Comparison of ENCODE assay signal across 8 cellular contexts in genomic region chr10:61904711-61905445, GRCh38. TPM values are rescaled to one million over a fixed set of nuclear protein-coding genes. Genes with fewer than 3 reads are reported as not detected.
DNase-seq lines count a peak whose midpoint lies in the region; ATAC-seq and TF ChIP-seq lines count a peak whose summit lies in the region.

No MANE protein-coding gene starts in this region.

- peak; percentile 50 for TF ChIP-seq CTCF in AG09319 (IDR thresholded peaks at IDR 0.05; ENCODE audit: low read depth, low read length)
- peak in 2 of 4 experiments; percentile 19 to 33 for TF ChIP-seq CTCF in gastroesophageal sphincter (IDR thresholded peaks at IDR 0.05)
- peak; percentile 60 for TF ChIP-seq CTCF in retinal pigment epithelial cell (conservative IDR thresholded peaks at IDR 0.05; ENCODE audit: low read depth, low read length)

- H3K36me3 ChIP-seq in gastroesophageal sphincter = no peaks in the 10 kb centered on the region

- TF ChIP-seq EP300 in gastroesophageal sphincter (IDR thresholded peaks at IDR 0.05) = peak; percentile 42

- no peak for TF ChIP-seq POLR2A in gastroesophageal sphincter (IDR thresholded peaks at IDR 0.05)

- 16 to 20% methylated on average over 5 of the region's 5 CpGs for WGBS in gastroesophageal sphincter (ENCODE audit: low coverage in 1 of 2), 2 donors

- DNase-seq in AG09319 (ENCODE audit: extremely low read depth, low read depth) = peak; percentile 56
- peak; percentile 67 for DNase-seq in NCI-H226
- peak; percentile 33 to 59 for DNase-seq in activated T-cell treated with anti-CD3 and anti-CD28 coated beads, Interleukin-2, amount 50 U/mL, for 72 hours
- no peak for DNase-seq in retinal pigment epithelial cell (ENCODE audit: low read depth)
- DNase-seq in mucosa of gallbladder (ENCODE audit: low spot score) = no peak

- H3K9me3 Mint-ChIP-seq in activated T-cell treated with anti-CD3 and anti-CD28 coated beads, Interleukin-2, amount 50 U/mL, for 72 hours = no peaks in the 10 kb centered on the region

- peaks cover 18 to 31% of the 10 kb centered on the region in 2 donors for H3K36me3 Mint-ChIP-seq in activated T-cell treated with anti-CD3 and anti-CD28 coated beads, Interleukin-2, amount 50 U/mL, for 72 hours (ENCODE audit: insufficient read depth in 2 of 2)

- no peaks in the 10 kb centered on the region for H3K27me3 Mint-ChIP-seq in activated T-cell treated with anti-CD3 and anti-CD28 coated beads, Interleukin-2, amount 50 U/mL, for 72 hours (ENCODE audit: low read depth)

- ATAC-seq in GM18502 (IDR thresholded peaks at IDR 0.05; ENCODE audit: poor library complexity, unreplicated experiment) (peak; percentile 40), HG02870 (IDR thresholded peaks at IDR 0.05; ENCODE audit: unreplicated experiment) (peak; percentile 28), gastroesophageal sphincter (no peak)
- peak in 1 of 2 donors; percentile 31 for ATAC-seq in activated T-cell treated with anti-CD3 and anti-CD28 coated beads, Interleukin-2, amount 50 U/mL, for 72 hours (replicated peaks in 1 of 2)

- no peaks in the 10 kb centered on the region for H3K9me3 ChIP-seq in gastroesophageal sphincter

- H3K4me1 ChIP-seq in gastroesophageal sphincter = peaks cover 6 to 44% (median 8%) of the 10 kb centered on the region in 3 donors

- peaks cover 43% of the 10 kb centered on the region for H3K4me1 Mint-ChIP-seq in activated T-cell treated with anti-CD3 and anti-CD28 coated beads, Interleukin-2, amount 50 U/mL, for 72 hours (ENCODE audit: low read depth)

- H3K27ac Mint-ChIP-seq in activated T-cell treated with anti-CD3 and anti-CD28 coated beads, Interleukin-2, amount 50 U/mL, for 72 hours = peak overlapping the region; percentile 96

- peak overlapping the region; percentile 93 to 95 for H3K4me3 Mint-ChIP-seq in activated T-cell treated with anti-CD3 and anti-CD28 coated beads, Interleukin-2, amount 50 U/mL, for 72 hours

- peak overlapping the region; percentile 95 to 99 (median 96) for H3K27ac ChIP-seq in gastroesophageal sphincter

- H3K4me3 ChIP-seq in gastroesophageal sphincter = peak overlapping the region; percentile 72 to 89
- H3K4me3 ChIP-seq in retinal pigment epithelial cell (ENCODE audit: low read length) = peak overlapping the region; percentile 88

- H3K27me3 ChIP-seq in gastroesophageal sphincter = no peaks in the 10 kb centered on the region

RNA-seq across cellular contexts. Expression of gene ARID5B, which starts 3.4 kb away (rescaled TPM):
- total RNA-seq in activated T-cell treated with anti-CD3 and anti-CD28 coated beads, Interleukin-2, amount 50 U/mL, for 72 hours = 100 to 1,000 TPM in 1 of 2 donors, 10 to 100 TPM in 1; 74.4 to 113 TPM
- 10 to 100 TPM; 34.7 to 81.4 (median 62.5) TPM for total RNA-seq in gastroesophageal sphincter
- 50.6 TPM for total RNA-seq in mucosa of gallbladder

Comparison
In these comparisons a context has a peak if more than half of its experiments do, and no peak if none do; other contexts are left out.
1. DNase-seq: peak in AG09319 (single experiment), NCI-H226 (single experiment) and activated T-cell treated with anti-CD3 and anti-CD28 coated beads, Interleukin-2, amount 50 U/mL, for 72 hours (2 of 2); none in retinal pigment epithelial cell (single experiment) and mucosa of gallbladder (single experiment).